Comparison of ENCODE assay signal across 9 cellular contexts in the genomic region with DNA sequence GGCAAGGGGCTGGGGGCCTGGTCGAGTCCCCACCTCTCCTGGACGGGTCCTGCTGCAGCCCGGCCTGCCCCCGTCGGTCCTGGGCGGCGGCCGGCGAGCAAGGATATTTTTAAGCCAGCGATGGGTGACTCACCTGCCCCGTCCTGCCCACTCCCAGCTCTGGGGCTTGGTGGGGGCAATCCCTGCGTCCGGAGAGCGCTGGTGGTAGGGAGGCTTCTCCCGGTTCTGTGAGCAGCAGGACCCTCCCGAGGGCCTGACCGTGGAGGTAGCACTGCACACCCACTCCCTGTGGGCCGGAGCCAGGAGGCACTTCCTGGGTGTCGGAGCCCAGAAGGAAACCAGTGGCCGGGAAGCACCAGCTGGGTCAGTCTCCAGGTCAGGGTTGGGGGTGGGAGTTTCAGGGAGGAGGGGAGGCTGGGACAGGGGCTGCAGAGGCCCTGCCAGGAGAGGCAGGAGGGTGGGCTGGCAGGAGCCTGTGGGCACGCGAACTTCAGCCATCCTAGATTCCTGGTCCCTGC. TPM values are rescaled to one million over a fixed set of nuclear protein-coding genes. Genes with fewer than 3 reads are reported as not detected.
DNase-seq lines count a peak whose midpoint lies in the region; ATAC-seq, FAIRE-seq and TF ChIP-seq lines count a peak whose summit lies in the region.
"Had no signal": no experiment of that assay in that cellular context is flagged by ENCODE, and none has a peak within 500 bp of the region (broad histone marks: within the 10 kb centered on the region; RNA-seq: fewer than 3 reads in every experiment).

No MANE protein-coding gene starts in this region.

- no peaks in the 10 kb centered on the region for H3K9me3 ChIP-seq in adipocyte (ENCODE audit: control insufficient read depth, low read length)
- H3K9me3 ChIP-seq in iPS-15b (ENCODE audit: control insufficient read depth, insufficient read depth, low read length), result no peaks in the 10 kb centered on the region
- H3K9me3 ChIP-seq in small intestine (ENCODE audit: control insufficient read depth, low read depth), result no peaks in the 10 kb centered on the region

- peaks cover 5% of the 10 kb centered on the region for H3K36me3 ChIP-seq in GM06990 (ENCODE audit: control insufficient read depth, insufficient read depth, low read length)
- peaks cover 13% of the 10 kb centered on the region for H3K36me3 ChIP-seq in adipocyte (ENCODE audit: control insufficient read depth, insufficient read depth, low read length, severe bottlenecking)
- H3K36me3 ChIP-seq in iPS-15b (ENCODE audit: control insufficient read depth, insufficient read depth, low read length), result peaks cover 17% of the 10 kb centered on the region
- no peaks in the 10 kb centered on the region for H3K36me3 ChIP-seq in small intestine (ENCODE audit: control insufficient read depth in 2 of 2, insufficient read depth in 2 of 2, low read length in 2 of 2)

- no peak for TF ChIP-seq CTCF in GM06990 (IDR thresholded peaks at IDR 0.05; ENCODE audit: insufficient read depth, low read length, poor library complexity, severe bottlenecking)

- H3K4me1 ChIP-seq in adipocyte (ENCODE audit: control insufficient read depth, insufficient read depth, low read length) (peaks cover 40% of the 10 kb centered on the region), iPS-15b (ENCODE audit: control insufficient read depth, insufficient read depth, low read length) (peaks cover 4% of the 10 kb centered on the region), small intestine (ENCODE audit: control insufficient read depth in 2 of 2, insufficient read depth in 1 of 2, low read depth in 1 of 2, low read length in 1 of 2) (no peaks in the 10 kb centered on the region)

- ATAC-seq in HG02970 (IDR thresholded peaks at IDR 0.05; ENCODE audit: low FRiP score, unreplicated experiment), result no peak
- no peak for ATAC-seq in GM18870 (IDR thresholded peaks at IDR 0.05; ENCODE audit: unreplicated experiment)
- ATAC-seq in HG03097 (IDR thresholded peaks at IDR 0.05; ENCODE audit: low FRiP score, unreplicated experiment), result no peak

- peak overlapping the region; percentile 56 for H3K4me3 ChIP-seq in GM06990 (replicated peaks; ENCODE audit: low read depth, low read length)
- H3K4me3 ChIP-seq in adipocyte (ENCODE audit: low read length), result peak overlapping the region; percentile 89
- H3K4me3 ChIP-seq in iPS-15b (ENCODE audit: low read depth, low read length), result peak overlapping the region; percentile 77
- peak overlapping the region; percentile 69 to 76 for H3K4me3 ChIP-seq in small intestine (ENCODE audit: low read depth in 1 of 2, low read length in 2 of 2)

- H3K27me3 ChIP-seq in GM06990 (replicated peaks; ENCODE audit: control insufficient read depth, insufficient read depth, low read length), result no peaks in the 10 kb centered on the region; the same call in 1 of the 2 replicates
- no peaks in the 10 kb centered on the region for H3K27me3 ChIP-seq in adipocyte (replicated peaks; ENCODE audit: control insufficient read depth, insufficient read depth, low read length)
- no peaks in the 10 kb centered on the region for H3K27me3 ChIP-seq in iPS-15b (ENCODE audit: control insufficient read depth, insufficient read depth, low read length)
- H3K27me3 ChIP-seq in small intestine (ENCODE audit: control insufficient read depth in 2 of 2, insufficient read depth in 2 of 2, low read length in 2 of 2), result peaks cover 0 to 6% of the 10 kb centered on the region in 2 donors

- H3K27ac ChIP-seq in small intestine (ENCODE audit: low read depth in 1 of 2, low read length in 1 of 2), result peak overlapping the region; percentile 83 to 97

- DNase-seq in GM06990 (ENCODE audit: extremely low read depth, insufficient read length) (no peak), adipocyte (ENCODE audit: low read depth) (peak; percentile 70), small intestine (peak; percentile 52), NCI-H748 (lab: John Stamatoyannopoulos, UW; ENCODE audit: unreplicated experiment) (no peak)
- DNase-seq: NCI-H1930 had no signal

- H3K9ac ChIP-seq in adipocyte (ENCODE audit: low read length) (peak overlapping the region; percentile 95), iPS-15b (ENCODE audit: low read depth, low read length) (peak overlapping the region; percentile 88)

- 4 to 8% (median 8%) methylated on average over 12 to 22 of the region's 22 CpGs for WGBS in small intestine, 3 donors

- FAIRE-seq in small intestine (lab: Jason Lieb, UNC), result no peak

RNA-seq across cellular contexts. Expression of a gene that starts 0.5 kb away (rescaled TPM):
- polyA plus RNA-seq in small intestine, result 1,000 to 10,000 TPM in 2 of 3 donors, 10 to 100 TPM in 1; 90.2 to 1,255 (median 1,014) TPM

RNA-seq across cellular contexts. Expression of a gene that starts 10.9 kb away (rescaled TPM):
- 10 to 100 TPM; 11.9 to 22.4 (median 20.1) TPM for polyA plus RNA-seq in small intestine

RNA-seq across cellular contexts. Expression of a gene that starts 11.5 kb away (rescaled TPM):
- polyA plus RNA-seq in small intestine, result 10 to 100 TPM; 18.2 to 39.6 (median 35.4) TPM

RNA-seq across cellular contexts. Expression of a gene that starts 40.8 kb away (rescaled TPM):
- 100 to 1,000 TPM; 163 to 188 (median 184) TPM for polyA plus RNA-seq in small intestine

Comparison
In these comparisons a context has a peak if more than half of its experiments do, and no peak if none do; other contexts are left out.
1. DNase-seq: peak in adipocyte (single experiment) and small intestine (single experiment); none in GM06990 (single experiment) and NCI-H748 (single experiment).
2. Peak in every context shown above with its lines, with median percentiles within 50 percentile points of each other: H3K4me3 ChIP-seq.